ENCODE assay signal across 27 cellular contexts in the genomic region with DNA sequence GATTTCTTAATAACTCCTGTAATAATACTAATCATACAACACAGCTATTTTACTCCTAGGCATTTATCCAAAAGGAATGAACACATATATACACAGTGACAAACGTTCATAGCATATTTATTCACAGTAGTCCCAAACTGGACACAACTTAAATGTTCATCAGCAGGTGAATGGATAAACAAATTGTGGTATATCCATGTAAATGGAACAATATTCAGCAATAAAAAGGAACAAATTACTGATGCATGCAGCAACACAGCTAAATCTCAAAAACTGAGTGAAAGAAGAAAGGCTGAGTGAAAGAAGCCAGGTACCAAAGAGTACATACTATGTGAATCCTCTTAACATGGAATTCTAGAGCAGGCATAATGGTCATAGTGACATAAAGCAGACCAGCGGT.
"Had no signal": no experiment of that assay in that cellular context is flagged by ENCODE, and none has a peak within 500 bp of the region (broad histone marks: within the 10 kb centered on the region; RNA-seq: fewer than 3 reads in every experiment).

No MANE protein-coding gene starts in this region.

- H3K9me3 ChIP-seq: testis, thoracic aorta, thyroid gland, upper lobe of left lung, vagina had no signal

- H3K27me3 ChIP-seq: stomach, suprapubic skin, testis, thyroid gland, tibial artery, tibial nerve, transverse colon, upper lobe of left lung, upper lobe of right lung, uterus, vagina had no signal

- H3K27ac ChIP-seq: stomach, suprapubic skin, testis, thyroid gland, tibial artery, tibial nerve, transverse colon, upper lobe of left lung, upper lobe of right lung, uterus, vagina had no signal

- DNase-seq: stimulated activated CD4-positive, alpha-beta T cell treated with anti-CD3 and anti-CD28 coated beads, Interleukin-2, amount 100 ng/mL, for 48 hours; stimulated activated CD4-positive, alpha-beta T cell treated with anti-CD3 and anti-CD28 coated beads, Interleukin-4, amount 100 ng/mL, for 1 hour; stimulated activated CD4-positive, alpha-beta T cell treated with anti-CD3 and anti-CD28 coated beads, Interleukin-4, amount 100 ng/mL, for 24 hours; stimulated activated CD4-positive, alpha-beta T cell treated with anti-CD3 and anti-CD28 coated beads, Interleukin-4, amount 100 ng/mL, for 4 hours; stimulated activated CD8-positive, alpha-beta memory T cell treated with anti-CD3 and anti-CD28 coated beads, Interleukin-4, amount 100 ng/mL, for 48 hours; stimulated activated naive B cell treated with anti-CD40 and anti-IgM and Interleukin-4, amounts not matched to agents 10 μg/mL and 1 μg/mL and 100 μg/mL, for 72 hours; stimulated activated naive CD4-positive, alpha-beta T cell; stimulated activated naive CD4-positive, alpha-beta T cell treated with Interleukin-2 at 50 U/mL for 16 hours; stimulated activated naive CD8-positive, alpha-beta T cell treated with anti-CD3 and anti-CD28 coated beads, Interleukin-15, amount 100 ng/mL, for 72 hours; stimulated activated naive CD8-positive, alpha-beta T cell treated with anti-CD3 and anti-CD28 coated beads, Interleukin-15, Interleukin-2, amounts not matched to agents 100 U/mL and 50 U/mL, for 24 hours; stomach; substantia nigra; testis; thyroid gland; tibial artery; transverse colon; trophoblast cell; upper lobe of left lung; upper lobe of right lung; uterus had no signal

- ATAC-seq: stimulated activated effector memory CD8-positive, alpha-beta T cell treated with anti-CD3 and anti-CD28 coated beads, Interleukin-12 subunit alpha, Interleukin-12 subunit beta, amount 100 ng/mL, for 72 hours; stimulated activated memory B cell treated with anti-CD40 and anti-IgM and Interleukin-4, amounts not matched to agents 10 μg/mL and 1 μg/mL and 100 μg/mL, for 72 hours; stimulated activated naive B cell treated with anti-CD40 and anti-IgM and Interleukin-4, amounts not matched to agents 10 μg/mL and 1 μg/mL and 100 μg/mL, for 72 hours; stimulated activated naive CD8-positive, alpha-beta T cell treated with anti-CD3 and anti-CD28 coated beads, Interleukin-15, amount 100 ng/mL, for 72 hours; stimulated activated naive CD8-positive, alpha-beta T cell treated with anti-CD3 and anti-CD28 coated beads, Interleukin-15, Interleukin-2, amounts not matched to agents 100 U/mL and 50 U/mL, for 24 hours; upper lobe of right lung had no signal

- H3K4me3 ChIP-seq: stomach, suprapubic skin, testis, thoracic aorta, thyroid gland, tibial artery, tibial nerve, transverse colon, upper lobe of left lung, upper lobe of right lung, uterus, vagina had no signal

- H3K36me3 ChIP-seq: stomach, suprapubic skin, thoracic aorta, thyroid gland, tibial artery, tibial nerve, transverse colon, upper lobe of left lung, upper lobe of right lung, uterus, vagina had no signal

- FAIRE-seq: urothelium cell line had no signal

- H3K4me1 ChIP-seq: stomach, suprapubic skin, testis, thyroid gland, tibial nerve, transverse colon, upper lobe of left lung, upper lobe of right lung, uterus had no signal
